8 cellular contexts compared by ENCODE assay signal in genomic region chr19:52007436-52007804, GRCh38. TPM values are rescaled to one million over a fixed set of nuclear protein-coding genes. Genes with fewer than 3 reads are reported as not detected.
DNase-seq lines count a peak whose midpoint lies in the region; ATAC-seq, FAIRE-seq and TF ChIP-seq lines count a peak whose summit lies in the region.

No MANE protein-coding gene starts in this region.

- no peak overlapping the region for H3K27ac ChIP-seq in iPS DF 6.9 (ENCODE audit: low read length)

- H3K36me3 Mint-ChIP-seq in activated T-helper 17 cell treated with anti-CD3 and anti-CD28 coated beads, Interleukin-2, amount 50 U/mL, for 72 hours (ENCODE audit: low read depth): peaks cover 33% of the 10 kb centered on the region

- H3K9me3 ChIP-seq in iPS DF 6.9 (ENCODE audit: control insufficient read depth, insufficient read depth, low read length): no peaks in the 10 kb centered on the region
- no peaks in the 10 kb centered on the region for H3K9me3 ChIP-seq in skeletal muscle satellite cell (replicated peaks; ENCODE audit: low read length)

- H3K9ac ChIP-seq in skeletal muscle satellite cell (ENCODE audit: low read depth, low read length): peak overlapping the region; percentile 90

- H3K4me1 Mint-ChIP-seq in activated T-helper 17 cell treated with anti-CD3 and anti-CD28 coated beads, Interleukin-2, amount 50 U/mL, for 72 hours: peaks cover 9% of the 10 kb centered on the region

- H3K4me3 ChIP-seq in iPS DF 6.9 (ENCODE audit: low read length) (peak overlapping the region; percentile 83; the same call in 1 of the 2 replicates), skeletal muscle satellite cell (ENCODE audit: low read length) (peak overlapping the region; percentile 98)

- H3K27me3 Mint-ChIP-seq in activated T-helper 17 cell treated with anti-CD3 and anti-CD28 coated beads, Interleukin-2, amount 50 U/mL, for 72 hours: no peaks in the 10 kb centered on the region

- FAIRE-seq in H54 (lab: Jason Lieb, UNC): no peak

- DNase-seq in AG20443 (ENCODE audit: low spot score) (peak; percentile 48), H54 (ENCODE audit: insufficient read length, low spot score) (peak; percentile 14), iPS DF 6.9 (ENCODE audit: low read depth, low spot score) (no peak), NCI-H2171 (lab: John Stamatoyannopoulos, UW) (no peak), NK-92 (lab: John Stamatoyannopoulos, UW; ENCODE audit: unreplicated experiment) (no peak), NCI-H128 (lab: John Stamatoyannopoulos, UW; ENCODE audit: unreplicated experiment) (no peak)

- no peak for TF ChIP-seq POLR2A in H54 (IDR thresholded peaks at IDR 0.05; ENCODE audit: low read depth, low read length)

- H3K27ac Mint-ChIP-seq in activated T-helper 17 cell treated with anti-CD3 and anti-CD28 coated beads, Interleukin-2, amount 50 U/mL, for 72 hours: peak overlapping the region; percentile 94

- H3K4me2 ChIP-seq in skeletal muscle satellite cell (ENCODE audit: low read length): peak overlapping the region; percentile 94

- peaks cover 12% of the 10 kb centered on the region for H3K9me3 Mint-ChIP-seq in activated T-helper 17 cell treated with anti-CD3 and anti-CD28 coated beads, Interleukin-2, amount 50 U/mL, for 72 hours

- H3K4me1 ChIP-seq in iPS DF 6.9 (ENCODE audit: control insufficient read depth, insufficient read depth, low read length): no peaks in the 10 kb centered on the region
- no peaks in the 10 kb centered on the region for H3K4me1 ChIP-seq in skeletal muscle satellite cell (ENCODE audit: control insufficient read depth, insufficient read depth, low read length)

- ATAC-seq in activated T-helper 17 cell treated with anti-CD3 and anti-CD28 coated beads, Interleukin-2, amount 50 U/mL, for 72 hours (replicated peaks): peak; percentile 8

- H3K36me3 ChIP-seq in iPS DF 6.9 (ENCODE audit: control insufficient read depth, insufficient read depth, low read length): no peaks in the 10 kb centered on the region
- H3K36me3 ChIP-seq in skeletal muscle satellite cell (ENCODE audit: insufficient read depth, low read length): peaks cover 6% of the 10 kb centered on the region

- WGBS in iPS DF 6.9 (ENCODE audit: insufficient coverage, insufficient read length): no CpG with 5 or more reads among the region's 10 CpGs

- no peaks in the 10 kb centered on the region for H3K27me3 ChIP-seq in iPS DF 6.9 (ENCODE audit: control insufficient read depth, insufficient read depth, low read length)
- H3K27me3 ChIP-seq in skeletal muscle satellite cell (ENCODE audit: control insufficient read depth, insufficient read depth, low read length): no peaks in the 10 kb centered on the region

- H3K4me3 Mint-ChIP-seq in activated T-helper 17 cell treated with anti-CD3 and anti-CD28 coated beads, Interleukin-2, amount 50 U/mL, for 72 hours: peak overlapping the region; percentile 91

RNA-seq across cellular contexts. Expression of gene ZNF615, which starts 0.6 kb away (rescaled TPM):
- 10 to 100 TPM in 1 of 2 donors, 1 to 10 TPM in 1; 5.9 to 15.2 TPM for total RNA-seq in activated T-helper 17 cell treated with anti-CD3 and anti-CD28 coated beads, Interleukin-2, amount 50 U/mL, for 72 hours
- total RNA-seq in skeletal muscle satellite cell (2012; rRNA removed): 5.7 and 12.9 TPM in 2 replicates

RNA-seq across cellular contexts. Expression of gene ZNF614, which starts 20.8 kb away (rescaled TPM):
- 1 to 10 TPM; 7.0 to 7.7 TPM for total RNA-seq in activated T-helper 17 cell treated with anti-CD3 and anti-CD28 coated beads, Interleukin-2, amount 50 U/mL, for 72 hours
- total RNA-seq in skeletal muscle satellite cell (2012; rRNA removed): 9.1 and 9.8 TPM in 2 replicates

RNA-seq across cellular contexts. Expression of gene ZNF350, which starts 20.8 kb away (rescaled TPM):
- 10 to 100 TPM in 1 of 2 donors, 1 to 10 TPM in 1; 6.2 to 12.8 TPM for total RNA-seq in activated T-helper 17 cell treated with anti-CD3 and anti-CD28 coated beads, Interleukin-2, amount 50 U/mL, for 72 hours
- total RNA-seq in skeletal muscle satellite cell (2012; rRNA removed): 5.5 and 7.4 TPM in 2 replicates

RNA-seq across cellular contexts. Expression of gene ZNF432, which starts 41.2 kb away (rescaled TPM):
- 10 to 100 TPM; 14.7 to 32.8 TPM for total RNA-seq in activated T-helper 17 cell treated with anti-CD3 and anti-CD28 coated beads, Interleukin-2, amount 50 U/mL, for 72 hours
- 5.5 and 11.9 TPM in 2 replicates for total RNA-seq in skeletal muscle satellite cell (2012; rRNA removed)

Comparison
In these comparisons a context has a peak if more than half of its experiments do, and no peak if none do; other contexts are left out.
1. DNase-seq: peak in AG20443 (single experiment) and H54 (single experiment); none in iPS DF 6.9 (single experiment), NCI-H2171 (single experiment), NK-92 (single experiment) and NCI-H128 (single experiment).